8 cellular contexts compared by ENCODE assay signal in genomic region chr3:159929181-159929893, GRCh38. TPM values are rescaled to one million over a fixed set of nuclear protein-coding genes. Genes with fewer than 3 reads are reported as not detected.
A peak's percentile ranks its signal among the peaks of the same experiment; 100 is the strongest.
DNase-seq lines count a peak whose midpoint lies in the region; ATAC-seq and TF ChIP-seq lines count a peak whose summit lies in the region.

No MANE protein-coding gene starts in this region.

- ATAC-seq in activated T-cell treated with anti-CD3 and anti-CD28 coated beads, Interleukin-2, amount 50 U/mL, for 72 hours (replicated peaks in 1 of 2): peak; percentile 53 to 57
- ATAC-seq in HG02610 (IDR thresholded peaks at IDR 0.05; ENCODE audit: unreplicated experiment) (peak; percentile 92), omental fat pad (ENCODE audit: low FRiP score) (no peak)

- TF ChIP-seq CTCF in omental fat pad (IDR thresholded peaks at IDR 0.05): no peak

- H3K27ac Mint-ChIP-seq in activated T-cell treated with anti-CD3 and anti-CD28 coated beads, Interleukin-2, amount 50 U/mL, for 72 hours: no peak overlapping the region
- H3K27ac Mint-ChIP-seq in dendritic cell treated with granulocyte-macrophage colony-stimulating factor and Interleukin-4, amounts not matched to agents 40 ng/mL and 50 ng/mL, for 4 days: peak overlapping the region; percentile 81

- no peaks in the 10 kb centered on the region for H3K4me1 Mint-ChIP-seq in activated T-cell treated with anti-CD3 and anti-CD28 coated beads, Interleukin-2, amount 50 U/mL, for 72 hours (ENCODE audit: low read depth)
- H3K4me1 Mint-ChIP-seq in dendritic cell treated with granulocyte-macrophage colony-stimulating factor and Interleukin-4, amounts not matched to agents 40 ng/mL and 50 ng/mL, for 4 days (ENCODE audit: low read depth): peaks cover 39% of the 10 kb centered on the region

- no peaks in the 10 kb centered on the region for H3K36me3 Mint-ChIP-seq in activated T-cell treated with anti-CD3 and anti-CD28 coated beads, Interleukin-2, amount 50 U/mL, for 72 hours (ENCODE audit: insufficient read depth in 2 of 2)
- H3K36me3 Mint-ChIP-seq in dendritic cell treated with granulocyte-macrophage colony-stimulating factor and Interleukin-4, amounts not matched to agents 40 ng/mL and 50 ng/mL, for 4 days (ENCODE audit: low read depth): peaks cover 12% of the 10 kb centered on the region

- H3K4me3 Mint-ChIP-seq in activated T-cell treated with anti-CD3 and anti-CD28 coated beads, Interleukin-2, amount 50 U/mL, for 72 hours: no peak overlapping the region
- H3K4me3 Mint-ChIP-seq in dendritic cell treated with granulocyte-macrophage colony-stimulating factor and Interleukin-4, amounts not matched to agents 40 ng/mL and 50 ng/mL, for 4 days: peak overlapping the region; percentile 32

- no peak for DNase-seq in activated T-cell treated with anti-CD3 and anti-CD28 coated beads, Interleukin-2, amount 50 U/mL, for 72 hours
- DNase-seq in activated T-cell treated with anti-CD3 and anti-CD28 coated beads, Interleukin-2, amount 50 U/mL, for 1 hour: no peak
- DNase-seq in NCI-H226 (peak; percentile 75), myocyte (ENCODE audit: low read depth) (peak; percentile 73), omental fat pad (ENCODE audit: low spot score) (no peak), NCI-H2029 (lab: John Stamatoyannopoulos, UW) (no peak)

- intact Hi-C loops in dendritic cell treated with granulocyte-macrophage colony-stimulating factor and Interleukin-4, amounts not matched to agents 40 ng/mL and 50 ng/mL, for 4 days (cut with micrococcal nuclease): loop anchor here (2.0 to 5.0 kb wide), 2 partner anchors 58 to 77 kb away; partner anchors contain the start of gene IL12A

- H3K9me3 Mint-ChIP-seq in activated T-cell treated with anti-CD3 and anti-CD28 coated beads, Interleukin-2, amount 50 U/mL, for 72 hours: peaks cover 0 to 6% of the 10 kb centered on the region in 2 donors
- peaks cover 15% of the 10 kb centered on the region for H3K9me3 Mint-ChIP-seq in dendritic cell treated with granulocyte-macrophage colony-stimulating factor and Interleukin-4, amounts not matched to agents 40 ng/mL and 50 ng/mL, for 4 days

- H3K27me3 Mint-ChIP-seq in activated T-cell treated with anti-CD3 and anti-CD28 coated beads, Interleukin-2, amount 50 U/mL, for 72 hours (ENCODE audit: low read depth): no peaks in the 10 kb centered on the region
- no peaks in the 10 kb centered on the region for H3K27me3 Mint-ChIP-seq in dendritic cell treated with granulocyte-macrophage colony-stimulating factor and Interleukin-4, amounts not matched to agents 40 ng/mL and 50 ng/mL, for 4 days

RNA-seq across cellular contexts. Expression of gene IL12A, which starts 59.3 kb away (rescaled TPM):
- total RNA-seq in activated T-cell treated with anti-CD3 and anti-CD28 coated beads, Interleukin-2, amount 50 U/mL, for 72 hours: not detected
- total RNA-seq in myocyte (0.96 and 1.9 TPM in 2 replicates), omental fat pad (1 to 10 TPM in 3 of 4 donors, not detected in 1; 1.1 to 2.8 (median 2.4) TPM)
- polyA plus RNA-seq in myocyte (2012): 1.9 TPM

Comparison
In these comparisons a context has a peak if more than half of its experiments do, and no peak if none do; other contexts are left out.
1. DNase-seq: peak in NCI-H226 (single experiment) and myocyte (single experiment); none in activated T-cell treated with anti-CD3 and anti-CD28 coated beads, Interleukin-2, amount 50 U/mL, for 72 hours (0 of 2), activated T-cell treated with anti-CD3 and anti-CD28 coated beads, Interleukin-2, amount 50 U/mL, for 1 hour (single experiment), omental fat pad (single experiment) and NCI-H2029 (single experiment).